Comparison of ENCODE assay signal across 10 cellular contexts in genomic region chr11:6746626-6747025, GRCh38. TPM values are rescaled to one million over a fixed set of nuclear protein-coding genes. Genes with fewer than 3 reads are reported as not detected.
DNase-seq lines count a peak whose midpoint lies in the region; ATAC-seq and TF ChIP-seq lines count a peak whose summit lies in the region.
"Had no signal": no experiment of that assay in that cellular context is flagged by ENCODE, and none has a peak within 500 bp of the region (broad histone marks: within the 10 kb centered on the region; RNA-seq: fewer than 3 reads in every experiment).

No MANE protein-coding gene starts in this region.

- DNase-seq in adrenal gland (no peak), osteoblast (ENCODE audit: insufficient read length, low spot score, missing footprints) (no peak), NCI-H1105 (lab: John Stamatoyannopoulos, UW) (no peak)
- no peak for DNase-seq in central memory CD4-positive, alpha-beta T cell
- DNase-seq in activated naive CD4-positive, alpha-beta T cell treated with anti-CD3 and anti-CD28 coated beads, Interleukin-2, amount 50 U/mL, for 16 hours, result no peak
- DNase-seq: NCI-H2081 had no signal

- H3K79me2 ChIP-seq in osteoblast (ENCODE audit: insufficient read depth, low read length), result no peaks in the 10 kb centered on the region

- peak overlapping the region; percentile 62 to 83 (median 78) for H3K27ac ChIP-seq in BLaER1 treated with 17β-estradiol and CSF1 and Interleukin-3, amounts not matched to agents 10 nM and 100 nM
- peak overlapping the region in 3 of 5 donors; percentile 21 to 59 (median 57) for H3K27ac ChIP-seq in adrenal gland
- H3K27ac ChIP-seq in osteoblast (ENCODE audit: low read depth, low read length), result no peak overlapping the region
- H3K27ac ChIP-seq: C4-2B had no signal

- H3K27me3 ChIP-seq in BLaER1 treated with 17β-estradiol and CSF1 and Interleukin-3, amounts not matched to agents 10 nM and 100 nM, result no peaks in the 10 kb centered on the region
- H3K27me3 ChIP-seq in adrenal gland (no peaks in the 10 kb centered on the region), osteoblast (ENCODE audit: insufficient read depth, low read length) (peaks cover 4% of the 10 kb centered on the region)

- no peak for TF ChIP-seq CTCF in adrenal gland (IDR thresholded peaks at IDR 0.05)
- TF ChIP-seq CTCF in osteoblast (IDR thresholded peaks at IDR 0.05; ENCODE audit: extremely low read depth, low read depth, low read length), result no peak

- H3K4me1 ChIP-seq in BLaER1 treated with 17β-estradiol and CSF1 and Interleukin-3, amounts not matched to agents 10 nM and 100 nM, result peaks cover 19 to 49% (median 26%) of the 10 kb centered on the region in 10 experiments
- no peaks in the 10 kb centered on the region for H3K4me1 ChIP-seq in adrenal gland (replicated peaks in 1 of 2)
- H3K4me1 ChIP-seq in osteoblast (ENCODE audit: insufficient read depth, low read length), result no peaks in the 10 kb centered on the region

- no peaks in the 10 kb centered on the region for H3K36me3 ChIP-seq in BLaER1 treated with 17β-estradiol and CSF1 and Interleukin-3, amounts not matched to agents 10 nM and 100 nM
- H3K36me3 ChIP-seq in adrenal gland (replicated peaks in 1 of 2), result no peaks in the 10 kb centered on the region
- H3K36me3 ChIP-seq in osteoblast (ENCODE audit: insufficient read depth, low read length), result no peaks in the 10 kb centered on the region

- H3K4me3 ChIP-seq in BLaER1 treated with 17β-estradiol and CSF1 and Interleukin-3, amounts not matched to agents 10 nM and 100 nM, result peak overlapping the region in 9 of 10 experiments; percentile 35 to 64 (median 48); a peak in 16 of 20 replicates
- peak overlapping the region in 1 of 4 donors; percentile 3 for H3K4me3 ChIP-seq in adrenal gland
- H3K4me3 ChIP-seq in osteoblast (ENCODE audit: insufficient read depth, low read length), result no peak overlapping the region

- peak overlapping the region; percentile 50 to 71 (median 67); a peak in 18 of 22 replicates for H3K9ac ChIP-seq in BLaER1 treated with 17β-estradiol and CSF1 and Interleukin-3, amounts not matched to agents 10 nM and 100 nM

- no peak for TF ChIP-seq POLR2A in adrenal gland (IDR thresholded peaks at IDR 0.05)

- intact Hi-C loops in adrenal gland (cut with DNase I), result no loop called here

- peak overlapping the region; percentile 40 for H2AFZ ChIP-seq in osteoblast (ENCODE audit: low read length)

- peaks cover 0 to 22% (median 6%) of the 10 kb centered on the region in 11 experiments; a peak in 10 of 22 replicates for H3K9me3 ChIP-seq in BLaER1 treated with 17β-estradiol and CSF1 and Interleukin-3, amounts not matched to agents 10 nM and 100 nM (replicated peaks in 1 of 11)
- H3K9me3 ChIP-seq in adrenal gland (replicated peaks in 1 of 3) (no peaks in the 10 kb centered on the region), osteoblast (ENCODE audit: low read depth, low read length) (no peaks in the 10 kb centered on the region)

- H4K20me1 ChIP-seq in BLaER1 treated with 17β-estradiol and CSF1 and Interleukin-3, amounts not matched to agents 10 nM and 100 nM, result no peaks in the 10 kb centered on the region
- H4K20me1 ChIP-seq in osteoblast (ENCODE audit: insufficient read depth, low read length), result no peaks in the 10 kb centered on the region

- ATAC-seq in GM19023 (IDR thresholded peaks at IDR 0.05; ENCODE audit: unreplicated experiment) (peak; percentile 25), GM18517 (IDR thresholded peaks at IDR 0.05; ENCODE audit: unreplicated experiment) (no peak)

- H3K4me2 ChIP-seq in BLaER1 treated with 17β-estradiol and CSF1 and Interleukin-3, amounts not matched to agents 10 nM and 100 nM, result peak overlapping the region; percentile 72 to 90 (median 82)
- peak overlapping the region; percentile 41 for H3K4me2 ChIP-seq in osteoblast (ENCODE audit: insufficient read depth, low read length)

- 55 to 72% (median 58%) methylated on average over 1 of the region's 1 CpG for WGBS in adrenal gland, 4 donors

RNA-seq across cellular contexts. Expression of gene OR2AG2, which starts 25.1 kb away (rescaled TPM):
- total RNA-seq in adrenal gland (under 1 TPM in 3 of 8 donors, not detected in 5; 0.14 to 0.64 (median 0.18) TPM), osteoblast (0.29 and 0.36 TPM in 2 replicates)
- polyA plus RNA-seq in adrenal gland, result under 1 TPM in 1 of 3 donors, not detected in 2; 0.27 TPM

RNA-seq across cellular contexts. Expression of gene OR2AG1, which starts 36.2 kb away (rescaled TPM):
- total RNA-seq in adrenal gland (not detected), osteoblast (not detected in 2 replicates)
- polyA plus RNA-seq in adrenal gland, result not detected

RNA-seq across cellular contexts. Expression of gene OR6A2, which starts 52.9 kb away (rescaled TPM):
- total RNA-seq in adrenal gland, result under 1 TPM in 4 of 8 donors, not detected in 4; 0.07 to 0.28 (median 0.11) TPM
- not detected for polyA plus RNA-seq in adrenal gland
- total RNA-seq in osteoblast, result 0.36 and 0.59 TPM in 2 replicates
